Comparison of ENCODE assay signal across 1 cellular context in genomic region chr19:19433666-19434213, GRCh38.
TF ChIP-seq lines count a peak whose summit lies in the region.

No MANE protein-coding gene starts in this region.

TF ChIP-seq in HepG2, 621 proteins besides CTCF, POLR2A, EP300 and RAD21 (continues in another document):
- TF ChIP-seq XBP1 (CRISPR knock-in tag; IDR thresholded peaks at IDR 0.05) (no peak), E2F2 (CRISPR knock-in tag; IDR thresholded peaks at IDR 0.05; ENCODE audit: borderline replicate concordance) (no peak), ARID5B (CRISPR knock-in tag; IDR thresholded peaks at IDR 0.05) (peak; percentile 32; the same call in 1 of the 2 replicates), JUND (CRISPR knock-in tag; IDR thresholded peaks at IDR 0.05) (no peak), CC2D1A (CRISPR knock-in tag; IDR thresholded peaks at IDR 0.05) (no peak), IRF2 (CRISPR knock-in tag; IDR thresholded peaks at IDR 0.05) (no peak), ZNF503 (CRISPR knock-in tag; IDR thresholded peaks at IDR 0.05) (no peak), ETS1 (CRISPR knock-in tag; IDR thresholded peaks at IDR 0.05) (no peak), NCOA1 (CRISPR knock-in tag; IDR thresholded peaks at IDR 0.05) (no peak), ZNF264 (CRISPR knock-in tag; IDR thresholded peaks at IDR 0.05) (0 out of 2 replicates have a peak, but pooled peaks have one; percentile 32), KMT2A (CRISPR knock-in tag; IDR thresholded peaks at IDR 0.05) (no peak), ZNF496 (CRISPR knock-in tag; IDR thresholded peaks at IDR 0.05; ENCODE audit: insufficient replicate concordance) (no peak), ZNF446 (CRISPR knock-in tag; IDR thresholded peaks at IDR 0.05) (no peak), ZNF704 (CRISPR knock-in tag; IDR thresholded peaks at IDR 0.05; ENCODE audit: borderline replicate concordance) (no peak), KAT2B (IDR thresholded peaks at IDR 0.05; ENCODE audit: borderline replicate concordance, low read depth, low read length) (no peak), MIXL1 (CRISPR knock-in tag; IDR thresholded peaks at IDR 0.05) (0 out of 2 replicates have a peak, but pooled peaks have one; percentile 34), ZSCAN25 (CRISPR knock-in tag; IDR thresholded peaks at IDR 0.05) (no peak), HIVEP1 (CRISPR knock-in tag; IDR thresholded peaks at IDR 0.05) (no peak), HNF1A (IDR thresholded peaks at IDR 0.05; ENCODE audit: low read depth) (no peak), HNF1A (CRISPR knock-in tag; IDR thresholded peaks at IDR 0.05; ENCODE audit: borderline replicate concordance) (no peak), HOXA3 (CRISPR knock-in tag; IDR thresholded peaks at IDR 0.05) (peak; percentile 23; the same call in 1 of the 2 replicates), THAP11 (CRISPR knock-in tag; IDR thresholded peaks at IDR 0.05) (no peak), ZBTB49 (CRISPR knock-in tag; IDR thresholded peaks at IDR 0.05; ENCODE audit: borderline replicate concordance) (no peak), HIC2 (CRISPR knock-in tag; IDR thresholded peaks at IDR 0.05; ENCODE audit: low read depth) (no peak), ZNF414 (CRISPR knock-in tag; IDR thresholded peaks at IDR 0.05) (no peak), SIN3A (IDR thresholded peaks at IDR 0.05; ENCODE audit: borderline replicate concordance, low read depth, low read length) (no peak), ADNP (CRISPR knock-in tag; IDR thresholded peaks at IDR 0.05) (no peak), ONECUT2 (CRISPR knock-in tag; IDR thresholded peaks at IDR 0.05) (peak; percentile 65; the same call in 1 of the 2 replicates), HNRNPL (IDR thresholded peaks at IDR 0.05; ENCODE audit: low read depth, low read length) (no peak), LCORL (IDR thresholded peaks at IDR 0.05) (no peak), LCORL (CRISPR knock-in tag; IDR thresholded peaks at IDR 0.05) (peak; percentile 56; the same call in 1 of the 2 replicates), SOX6 (IDR thresholded peaks at IDR 0.05) (no peak), SOX6 (CRISPR knock-in tag; IDR thresholded peaks at IDR 0.05) (no peak), ZNF713 (CRISPR knock-in tag; IDR thresholded peaks at IDR 0.05) (no peak), HDAC1 (CRISPR knock-in tag; IDR thresholded peaks at IDR 0.05) (peak; percentile 48; the same call in 1 of the 2 replicates), FOXP4 (CRISPR knock-in tag; IDR thresholded peaks at IDR 0.05) (no peak), ZNF557 (CRISPR knock-in tag; IDR thresholded peaks at IDR 0.05) (no peak), CREB3 (CRISPR knock-in tag; IDR thresholded peaks at IDR 0.05) (no peak)
